ENCODE assay signal across 14 cellular contexts in genomic region chr14:55125403-55125802, GRCh38. TPM values are rescaled to one million over a fixed set of nuclear protein-coding genes. Genes with fewer than 3 reads are reported as not detected.
DNase-seq lines count a peak whose midpoint lies in the region; ATAC-seq and TF ChIP-seq lines count a peak whose summit lies in the region.
"Had no signal": no experiment of that assay in that cellular context is flagged by ENCODE, and none has a peak within 500 bp of the region (broad histone marks: within the 10 kb centered on the region; RNA-seq: fewer than 3 reads in every experiment).

No MANE protein-coding gene starts in this region.

- no peaks in the 10 kb centered on the region for H3K79me1 ChIP-seq in mesendoderm (ENCODE audit: low read length)

- H2AK5ac ChIP-seq in mesendoderm (ENCODE audit: low read length): no peak overlapping the region

- no peak overlapping the region for H3K23ac ChIP-seq in mesendoderm (ENCODE audit: low read length)

- no peak overlapping the region for H2AFZ ChIP-seq in smooth muscle cell (ENCODE audit: low read depth)
- H2AFZ ChIP-seq: neural progenitor cell had no signal

- H3K79me2 ChIP-seq in smooth muscle cell (ENCODE audit: low read depth): peaks cover 6% of the 10 kb centered on the region
- H3K79me2 ChIP-seq in mesendoderm (ENCODE audit: control insufficient read depth, insufficient read depth, low read length): no peaks in the 10 kb centered on the region

- no peak for TF ChIP-seq CTCF in NB4 (IDR thresholded peaks at IDR 0.05; ENCODE audit: low read depth, low read length)
- TF ChIP-seq CTCF in smooth muscle cell (IDR thresholded peaks at IDR 0.05; ENCODE audit: borderline replicate concordance, insufficient read depth, poor library complexity, severe bottlenecking): no peak
- TF ChIP-seq CTCF in progenitor cell of endocrine pancreas (IDR thresholded peaks at IDR 0.05; ENCODE audit: unreplicated experiment): no peak

- no peaks in the 10 kb centered on the region for H3K27me3 Mint-ChIP-seq in effector memory CD8-positive, alpha-beta T cell
- peaks cover 14% of the 10 kb centered on the region for H3K27me3 Mint-ChIP-seq in progenitor cell of endocrine pancreas

- TF ChIP-seq POLR2A in NB4 (IDR thresholded peaks at IDR 0.05; ENCODE audit: extremely low read depth, insufficient read length): no peak

- H3K27me3 ChIP-seq in smooth muscle cell (ENCODE audit: low read depth) (no peaks in the 10 kb centered on the region), mesendoderm (ENCODE audit: insufficient read depth, low read length, poor library complexity) (no peaks in the 10 kb centered on the region)
- H3K27me3 ChIP-seq: testis had no signal

- H3K4me1 Mint-ChIP-seq in effector memory CD8-positive, alpha-beta T cell (ENCODE audit: low read depth in 2 of 2): peaks cover 29 to 31% of the 10 kb centered on the region in 2 donors
- peaks cover 38% of the 10 kb centered on the region for H3K4me1 Mint-ChIP-seq in progenitor cell of endocrine pancreas (ENCODE audit: low read depth)

- H3K27ac ChIP-seq in smooth muscle cell (ENCODE audit: low read depth) (peak overlapping the region; percentile 8), mesendoderm (ENCODE audit: low read depth, low read length) (no peak overlapping the region)
- H3K27ac ChIP-seq: neural progenitor cell, testis, VCaP had no signal

- H3K4me2 ChIP-seq in smooth muscle cell (no peak overlapping the region), mesendoderm (ENCODE audit: low read length) (no peak overlapping the region)
- H3K4me2 ChIP-seq: neural progenitor cell had no signal

- no peaks in the 10 kb centered on the region for H3K36me3 Mint-ChIP-seq in effector memory CD8-positive, alpha-beta T cell (ENCODE audit: insufficient read depth)
- no peaks in the 10 kb centered on the region for H3K36me3 Mint-ChIP-seq in progenitor cell of endocrine pancreas (ENCODE audit: insufficient read depth)

- DNase-seq in SIG-M5 treated with dmso at 0.1 percent for 504 hours (lab: John Stamatoyannopoulos, UW; ENCODE audit: unreplicated experiment) (peak; percentile 61), SIG-M5 (lab: John Stamatoyannopoulos, UW) (no peak), NB4 (ENCODE audit: low read depth) (peak; percentile 89), smooth muscle cell (lab: John Stamatoyannopoulos, UW; ENCODE audit: unreplicated experiment) (no peak), mesendoderm (no peak), progenitor cell of endocrine pancreas (ENCODE audit: low spot score, unreplicated experiment) (no peak)
- DNase-seq in effector memory CD8-positive, alpha-beta T cell: no peak
- DNase-seq: activated gamma-delta T cell, hypothalamus, NCI-H526, testis had no signal

- ATAC-seq in effector memory CD8-positive, alpha-beta T cell (replicated peaks): no peak
- no peak for ATAC-seq in HG03039 (IDR thresholded peaks at IDR 0.05; ENCODE audit: unreplicated experiment)

- peak overlapping the region; percentile 83 to 87 for H3K27ac Mint-ChIP-seq in effector memory CD8-positive, alpha-beta T cell
- H3K27ac Mint-ChIP-seq in progenitor cell of endocrine pancreas: no peak overlapping the region
- H3K27ac Mint-ChIP-seq: neural progenitor cell had no signal

- H3K56ac ChIP-seq in mesendoderm (ENCODE audit: low read length): no peak overlapping the region

- H3K9ac ChIP-seq in smooth muscle cell (ENCODE audit: low read depth) (no peak overlapping the region), mesendoderm (ENCODE audit: low read length) (no peak overlapping the region)
- H3K9ac ChIP-seq: neural progenitor cell had no signal

- no peak overlapping the region for H2BK120ac ChIP-seq in mesendoderm (ENCODE audit: low read depth, low read length)

- peaks cover 6% of the 10 kb centered on the region for H4K20me1 ChIP-seq in smooth muscle cell (ENCODE audit: low read depth)

- H3K36me3 ChIP-seq in smooth muscle cell (ENCODE audit: low read depth) (no peaks in the 10 kb centered on the region), mesendoderm (ENCODE audit: control insufficient read depth, insufficient read depth, low read length) (no peaks in the 10 kb centered on the region)
- H3K36me3 ChIP-seq: neural progenitor cell had no signal

- no peak overlapping the region for H3K18ac ChIP-seq in mesendoderm (ENCODE audit: low read length)

- H4K8ac ChIP-seq in mesendoderm (ENCODE audit: low read depth, low read length): no peak overlapping the region

- WGBS in smooth muscle cell (ENCODE audit: low lambda C conversion rate): 91% methylated on average over 3 of the region's 3 CpGs
- no CpG with 5 or more reads among the region's 3 CpGs for WGBS in mesendoderm (ENCODE audit: extremely low coverage, insufficient coverage, low lambda C conversion rate)

- H3F3A ChIP-seq in smooth muscle cell (ENCODE audit: low read depth): peaks cover 32% of the 10 kb centered on the region

- H4K5ac ChIP-seq in mesendoderm (ENCODE audit: low read length): no peak overlapping the region

- H3K4ac ChIP-seq in mesendoderm (ENCODE audit: low read depth, low read length): no peak overlapping the region

- peaks cover 29% of the 10 kb centered on the region for H3K4me1 ChIP-seq in smooth muscle cell (ENCODE audit: low read depth)
- no peaks in the 10 kb centered on the region for H3K4me1 ChIP-seq in mesendoderm (ENCODE audit: control insufficient read depth, low read depth, low read length)

- H2BK15ac ChIP-seq in mesendoderm (replicated peaks; ENCODE audit: low read depth): no peak overlapping the region

- H3K9me3 ChIP-seq in smooth muscle cell (replicated peaks; ENCODE audit: low read depth): no peaks in the 10 kb centered on the region
- H3K9me3 ChIP-seq: testis had no signal

- no peak overlapping the region for H2BK5ac ChIP-seq in mesendoderm (ENCODE audit: low read length)

- H3K9me3 Mint-ChIP-seq in effector memory CD8-positive, alpha-beta T cell: no peaks in the 10 kb centered on the region
- no peaks in the 10 kb centered on the region for H3K9me3 Mint-ChIP-seq in progenitor cell of endocrine pancreas (ENCODE audit: low read depth)
- H3K9me3 Mint-ChIP-seq: neural progenitor cell had no signal

- H3K4me3 Mint-ChIP-seq in effector memory CD8-positive, alpha-beta T cell: peak overlapping the region; percentile 15 to 65
- no peak overlapping the region for H3K4me3 Mint-ChIP-seq in progenitor cell of endocrine pancreas (ENCODE audit: low read depth)
- H3K4me3 Mint-ChIP-seq: neural progenitor cell had no signal

- H3K4me3 ChIP-seq in NB4 (ENCODE audit: low read depth, low read length): no peak overlapping the region
- no peak overlapping the region for H3K4me3 ChIP-seq in smooth muscle cell
- H3K4me3 ChIP-seq in mesendoderm (ENCODE audit: low read length): no peak overlapping the region
- H3K4me3 ChIP-seq: neural progenitor cell, testis had no signal

RNA-seq across cellular contexts. Expression of gene LGALS3, which starts 3.6 kb away (rescaled TPM):
- 166 and 170 TPM in 2 replicates for total RNA-seq in smooth muscle cell
- polyA plus RNA-seq in smooth muscle cell: 201 and 234 TPM in 2 replicates
- 9.2 TPM for polyA plus RNA-seq in mesendoderm (2013, experiment 1 of 2)
- polyA plus RNA-seq in mesendoderm (2013, experiment 2 of 2): 9.7 TPM
- total RNA-seq in progenitor cell of endocrine pancreas: 27.0 and 49.3 TPM in 2 replicates

Comparison
In these comparisons a context has a peak if more than half of its experiments do, and no peak if none do; other contexts are left out.
1. DNase-seq: peak in SIG-M5 treated with dmso at 0.1 percent for 504 hours (single experiment) and NB4 (single experiment); none in SIG-M5 (single experiment), effector memory CD8-positive, alpha-beta T cell (0 of 3), smooth muscle cell (single experiment), mesendoderm (single experiment) and progenitor cell of endocrine pancreas (single experiment).